In genomic region chr6:157089851-157090250, GRCh38 we compare ENCODE assay signal across 24 cellular contexts.
A peak's percentile ranks its signal among the peaks of the same experiment; 100 is the strongest.
DNase-seq lines count a peak whose midpoint lies in the region; ATAC-seq, FAIRE-seq and TF ChIP-seq lines count a peak whose summit lies in the region.
"Had no signal": no experiment of that assay in that cellular context is flagged by ENCODE, and none has a peak within 500 bp of the region (broad histone marks: within the 10 kb centered on the region; RNA-seq: fewer than 3 reads in every experiment).

No MANE protein-coding gene starts in this region.

- no TSS peak for BruUV-seq in Caco-2 (replicated peaks; lab: Mats Ljungman, UMichigan)
- BruUV-seq in IMR-90 (replicated peaks; lab: Mats Ljungman, UMichigan): no TSS peak
- no TSS peak for BruUV-seq in endothelial cell of umbilical vein (replicated peaks; lab: Mats Ljungman, UMichigan)

- H3K14ac ChIP-seq in IMR-90 (replicated peaks; ENCODE audit: low read depth, low read length): no peak overlapping the region

- H2AK5ac ChIP-seq in IMR-90 (ENCODE audit: low read depth, low read length) (no peak overlapping the region; the same call in 1 of the 2 replicates), mesendoderm (ENCODE audit: low read length) (no peak overlapping the region)

- H3K27me3 ChIP-seq in Caco-2 (replicated peaks; ENCODE audit: control insufficient read depth, insufficient read depth, low read length) (no peaks in the 10 kb centered on the region), IMR-90 (ENCODE audit: control insufficient read depth, insufficient read depth, low read length) (no peaks in the 10 kb centered on the region), endothelial cell of umbilical vein (ENCODE audit: control insufficient read depth in 2 of 2, insufficient read depth in 2 of 2, low read length in 2 of 2) (no peaks in the 10 kb centered on the region), mesendoderm (ENCODE audit: insufficient read depth, low read length, poor library complexity) (no peaks in the 10 kb centered on the region)
- H3K27me3 ChIP-seq: gastrocnemius medialis, MG63, tibial nerve had no signal

- H4K5ac ChIP-seq in IMR-90 (ENCODE audit: low read depth, low read length): no peak overlapping the region
- H4K5ac ChIP-seq in mesendoderm (ENCODE audit: low read length): no peak overlapping the region

- H4K20me1 ChIP-seq in IMR-90 (ENCODE audit: insufficient read depth, low read length) (no peaks in the 10 kb centered on the region; the same call in 1 of the 2 replicates), endothelial cell of umbilical vein (replicated peaks; ENCODE audit: control insufficient read depth, extremely low read depth, insufficient read depth, low read length) (no peaks in the 10 kb centered on the region)

- no peak for TF ChIP-seq RAD21 in IMR-90 (IDR thresholded peaks at IDR 0.05; ENCODE audit: low read length)

- H3K56ac ChIP-seq in IMR-90 (ENCODE audit: extremely low read depth, insufficient read depth, low read length) (no peak overlapping the region), mesendoderm (ENCODE audit: low read length) (peak overlapping the region; percentile 50)

- no peaks in the 10 kb centered on the region for H3K9me3 ChIP-seq in Caco-2
- H3K9me3 ChIP-seq in IMR-90 (ENCODE audit: control insufficient read depth, insufficient read depth, low read length): no peaks in the 10 kb centered on the region
- no peaks in the 10 kb centered on the region for H3K9me3 ChIP-seq in endothelial cell of umbilical vein (replicated peaks; ENCODE audit: control insufficient read depth, insufficient read depth, low read length)
- H3K9me3 ChIP-seq: gastrocnemius medialis, MG63, tibial nerve had no signal

- DNase-seq in Caco-2: no peak
- no peak for DNase-seq in IMR-90
- DNase-seq in endothelial cell of umbilical vein (ENCODE audit: low read depth, low spot score): no peak
- DNase-seq in mesendoderm: peak; percentile 84
- no peak for DNase-seq in HuH-7.5 (ENCODE audit: low spot score)
- no peak for DNase-seq in GM20000 (ENCODE audit: low spot score)
- DNase-seq in NCI-H2081 (lab: John Stamatoyannopoulos, UW): no peak
- DNase-seq: activated CD4-positive, alpha-beta T cell treated with anti-CD3 and anti-CD28 coated beads for 48 hours; activated CD8-positive, alpha-beta memory T cell treated with anti-CD3 and anti-CD28 coated beads, Interleukin-2, amount 10 ng/mL, durations not matched to agents 7 days and 5 days; DMS 273 treated with DMSO at 0.1 percent for 48 hours; gastrocnemius medialis; MG63; NCI-H1436; NCI-H2171; NCI-H526 treated with DMSO at 0.1 percent for 48 hours; SHP77; stimulated activated CD4-positive, alpha-beta T cell treated with anti-CD3 and anti-CD28 coated beads, Interleukin-4, amount 100 ng/mL, for 1 hour; T-cell had no signal

- intact Hi-C loops in Caco-2 (cut with micrococcal nuclease; ENCODE audit: unreplicated experiment): no loop called here
- intact Hi-C loops in IMR-90 (cut with micrococcal nuclease): loop anchor here (5.0 kb wide), 1 partner anchor 43 kb away; no protein-coding TSS in a partner anchor
- intact Hi-C loops in endothelial cell of umbilical vein (cut with micrococcal nuclease): loop anchor here (1.0 to 5.0 kb wide), 6 partner anchors 10 to 308 kb away; no protein-coding TSS in a partner anchor

- FAIRE-seq in endothelial cell of umbilical vein (lab: Jason Lieb, UNC): no peak

- H2BK20ac ChIP-seq in IMR-90 (ENCODE audit: low read depth, low read length): no peak overlapping the region

- H3K4me3 ChIP-seq in Caco-2 (ENCODE audit: low read depth, low read length) (no peak overlapping the region), IMR-90 (ENCODE audit: insufficient read depth, low read depth, low read length) (no peak overlapping the region), endothelial cell of umbilical vein (replicated peaks in 1 of 3; ENCODE audit: insufficient read depth in 1 of 3, low read depth in 1 of 3, low read length in 3 of 3) (no peak overlapping the region), mesendoderm (ENCODE audit: low read length) (no peak overlapping the region)
- H3K4me3 ChIP-seq: gastrocnemius medialis, MG63, tibial nerve had no signal

- H3K27ac ChIP-seq in IMR-90 (ENCODE audit: insufficient read depth, low read length) (no peak overlapping the region), endothelial cell of umbilical vein (ENCODE audit: insufficient read depth, low read depth, low read length) (peak overlapping the region; percentile 80), mesendoderm (ENCODE audit: low read depth, low read length) (peak overlapping the region; percentile 8)
- H3K27ac ChIP-seq: gastrocnemius medialis, tibial nerve had no signal

- H3K36me3 Mint-ChIP-seq in Caco-2 (ENCODE audit: insufficient read depth, unreplicated experiment): no peaks in the 10 kb centered on the region

- CTCF ChIA-PET in Caco-2 (lab: Charles Lee) (no interaction called here), IMR-90 (lab: Yijun Ruan, JAX) (interaction anchor here (1.2 kb wide), 1 partner anchor 44 kb away, joined by 4 read pairs; no protein-coding TSS in a partner anchor), endothelial cell of umbilical vein (lab: Charles Lee) (interaction anchor here (1.3 to 2.0 kb wide), 3 partner anchors 11 to 44 kb away, joined by 5 to 6 read pairs (median 6); no protein-coding TSS in a partner anchor)

- no peak overlapping the region for H3K4me2 ChIP-seq in IMR-90 (ENCODE audit: low read depth, low read length)
- no peak overlapping the region for H3K4me2 ChIP-seq in endothelial cell of umbilical vein (ENCODE audit: insufficient read depth, low read length)
- H3K4me2 ChIP-seq in mesendoderm (ENCODE audit: low read length): no peak overlapping the region

- H3K36me3 ChIP-seq in Caco-2 (ENCODE audit: control insufficient read depth, insufficient read depth, low read length) (no peaks in the 10 kb centered on the region), IMR-90 (ENCODE audit: control insufficient read depth, insufficient read depth, low read length) (peaks cover 7% of the 10 kb centered on the region), endothelial cell of umbilical vein (ENCODE audit: control insufficient read depth in 2 of 2, extremely low read depth in 1 of 2, insufficient read depth in 2 of 2, low read length in 2 of 2) (peaks cover 0 to 4% of the 10 kb centered on the region in 2 experiments), mesendoderm (ENCODE audit: control insufficient read depth, insufficient read depth, low read length) (no peaks in the 10 kb centered on the region)

- no peak overlapping the region for H2BK15ac ChIP-seq in IMR-90 (ENCODE audit: low read depth, low read length)
- H2BK15ac ChIP-seq in mesendoderm (replicated peaks; ENCODE audit: low read depth): no peak overlapping the region

- POLR2A ChIA-PET in Caco-2 (lab: Charles Lee) (no interaction called here), IMR-90 (lab: Charles Lee; ENCODE audit: unreplicated experiment) (no interaction called here), endothelial cell of umbilical vein (lab: Charles Lee) (no interaction called here)

- in situ Hi-C loops in IMR-90 (cut with MboI; ENCODE audit: low sequenced_read_pairs): no loop called here

- no peak for TF ChIP-seq POLR2A in IMR-90 (IDR thresholded peaks at IDR 0.05; ENCODE audit: low read depth, low read length)
- no peak for TF ChIP-seq POLR2A in endothelial cell of umbilical vein (IDR thresholded peaks at IDR 0.05; ENCODE audit: low read depth, low read length)

- no peak overlapping the region for H3K23ac ChIP-seq in IMR-90 (ENCODE audit: low read depth, low read length)
- no peak overlapping the region for H3K23ac ChIP-seq in mesendoderm (ENCODE audit: low read length)

- dilution Hi-C loops in IMR-90 (cut with HindIII; ENCODE audit: low sequenced_read_pairs, unreplicated experiment): no loop called here
- dilution Hi-C loops in endothelial cell of umbilical vein (cut with MboI; ENCODE audit: extremely low pct_ligation_motif_present, low sequenced_read_pairs): no loop called here

- H2AK9ac ChIP-seq in IMR-90 (replicated peaks; ENCODE audit: low read depth, low read length, poor library complexity): no peak overlapping the region

- H3K79me1 ChIP-seq in IMR-90 (ENCODE audit: low read depth in 1 of 2, low read length in 2 of 2): peaks cover 32 to 55% of the 10 kb centered on the region in 2 experiments
- H3K79me1 ChIP-seq in mesendoderm (ENCODE audit: low read length): peaks cover 2% of the 10 kb centered on the region

- TF ChIP-seq CTCF in Caco-2 (IDR thresholded peaks at IDR 0.05; ENCODE audit: insufficient read depth in 1 of 2, low read depth in 1 of 2, low read length in 1 of 2, severe bottlenecking in 1 of 2, unreplicated experiment in 1 of 2): no peak
- no peak for TF ChIP-seq CTCF in IMR-90 (conservative IDR thresholded peaks at IDR 0.05; ENCODE audit: low read depth, low read length)
- no peak for TF ChIP-seq CTCF in endothelial cell of umbilical vein (IDR thresholded peaks at IDR 0.05; ENCODE audit: extremely low read depth in 1 of 2, insufficient read depth in 1 of 2, low read depth in 1 of 2, low read length in 2 of 2)
- TF ChIP-seq CTCF in GM20000 (IDR thresholded peaks at IDR 0.05; ENCODE audit: extremely low read depth, missing control alignments): no peak

- no peak overlapping the region for H4K8ac ChIP-seq in IMR-90 (ENCODE audit: low read depth in 2 of 2, low read length in 2 of 2)
- no peak overlapping the region for H4K8ac ChIP-seq in mesendoderm (ENCODE audit: low read depth, low read length)

- no peak overlapping the region for H4K91ac ChIP-seq in IMR-90 (ENCODE audit: insufficient read depth, low read depth, low read length)

- peaks cover 19% of the 10 kb centered on the region for H3K4me1 Mint-ChIP-seq in Caco-2 (ENCODE audit: low read depth, unreplicated experiment)

- H3K4me3 Mint-ChIP-seq in Caco-2 (ENCODE audit: unreplicated experiment): no peak overlapping the region
- H3K4me3 Mint-ChIP-seq: activated CD8-positive, alpha-beta memory T cell treated with anti-CD3 and anti-CD28 coated beads, Interleukin-2, amount 10 ng/mL, durations not matched to agents 7 days and 5 days; CD14-positive monocyte; stimulated activated naive CD8-positive, alpha-beta T cell treated with anti-CD3 and anti-CD28 coated beads, Interleukin-15, Interleukin-2, amounts not matched to agents 100 ng/mL and 50 ng/mL, for 24 hours; T-cell had no signal

- no peaks in the 10 kb centered on the region for H3K27me3 Mint-ChIP-seq in Caco-2 (ENCODE audit: insufficient read depth, unreplicated experiment)
- H3K27me3 Mint-ChIP-seq: activated CD8-positive, alpha-beta memory T cell treated with anti-CD3 and anti-CD28 coated beads, Interleukin-2, amount 10 ng/mL, durations not matched to agents 7 days and 5 days; stimulated activated naive CD8-positive, alpha-beta T cell treated with anti-CD3 and anti-CD28 coated beads, Interleukin-15, Interleukin-2, amounts not matched to agents 100 ng/mL and 50 ng/mL, for 24 hours; T-cell had no signal

- WGBS in IMR-90 (ENCODE audit: extremely low coverage in 2 of 2, insufficient read length in 1 of 2), 2 experiments: 67% methylated on average over 3 of the region's 9 CpGs; no CpG with 5 or more reads in 1 of the 2 experiments
- no CpG with 5 or more reads among the region's 9 CpGs for WGBS in mesendoderm (ENCODE audit: extremely low coverage, insufficient coverage, low lambda C conversion rate)

- H2AFZ ChIP-seq in IMR-90 (replicated peaks; ENCODE audit: low read length, poor library complexity) (no peak overlapping the region), endothelial cell of umbilical vein (ENCODE audit: low read depth, low read length) (no peak overlapping the region)

- H3K9me1 ChIP-seq in IMR-90 (ENCODE audit: insufficient read depth, low read length): peaks cover 25% of the 10 kb centered on the region
- H3K9me1 ChIP-seq in endothelial cell of umbilical vein (replicated peaks; ENCODE audit: control insufficient read depth, extremely low read depth, insufficient read depth, low read length): no peaks in the 10 kb centered on the region

- peak overlapping the region; percentile 77 for H3K27ac Mint-ChIP-seq in Caco-2 (ENCODE audit: unreplicated experiment)
- H3K27ac Mint-ChIP-seq: activated CD8-positive, alpha-beta memory T cell treated with anti-CD3 and anti-CD28 coated beads, Interleukin-2, amount 10 ng/mL, durations not matched to agents 7 days and 5 days; activated T-helper 2 cell treated with anti-CD3 and anti-CD28 coated beads, Interferon-gamma antibody, Interleukin-2, Interleukin-4, amounts not matched to agents 10 μg/mL and 5 μg/mL and 100 μg/mL, durations not matched to agents 14 hours and 24 hours and 36 hours; stimulated activated naive CD8-positive, alpha-beta T cell treated with anti-CD3 and anti-CD28 coated beads, Interleukin-15, Interleukin-2, amounts not matched to agents 100 ng/mL and 50 ng/mL, for 24 hours; T-cell had no signal

- no peaks in the 10 kb centered on the region for H3K9me3 Mint-ChIP-seq in Caco-2 (ENCODE audit: unreplicated experiment)
- H3K9me3 Mint-ChIP-seq: activated T-helper 2 cell treated with anti-CD3 and anti-CD28 coated beads, Interferon-gamma antibody, Interleukin-2, Interleukin-4, amounts not matched to agents 10 μg/mL and 5 μg/mL and 100 μg/mL, durations not matched to agents 14 hours and 24 hours and 36 hours; CD14-positive monocyte; stimulated activated naive CD8-positive, alpha-beta T cell treated with anti-CD3 and anti-CD28 coated beads, Interleukin-15, Interleukin-2, amounts not matched to agents 100 ng/mL and 50 ng/mL, for 24 hours; T-cell had no signal

- H3K4me1 ChIP-seq in Caco-2 (0 out of 2 replicates have a peak, but pooled peaks cover 3% of the 10 kb centered on the region), IMR-90 (ENCODE audit: control insufficient read depth, insufficient read depth, low read length) (peaks cover 5% of the 10 kb centered on the region), endothelial cell of umbilical vein (ENCODE audit: control insufficient read depth, extremely low read depth, insufficient read depth, low read length) (peaks cover 55% of the 10 kb centered on the region), mesendoderm (ENCODE audit: control insufficient read depth, low read depth, low read length) (peaks cover 16% of the 10 kb centered on the region)

- no peak overlapping the region for H3K4ac ChIP-seq in IMR-90 (ENCODE audit: low read depth, low read length)
- H3K4ac ChIP-seq in mesendoderm (ENCODE audit: low read depth, low read length): no peak overlapping the region

- H2BK120ac ChIP-seq in IMR-90 (ENCODE audit: low read depth, low read length) (no peak overlapping the region), mesendoderm (ENCODE audit: low read depth, low read length) (no peak overlapping the region)

- H3K18ac ChIP-seq in IMR-90 (ENCODE audit: low read depth, low read length) (no peak overlapping the region), mesendoderm (ENCODE audit: low read length) (no peak overlapping the region)

- H2BK5ac ChIP-seq in IMR-90 (ENCODE audit: low read depth, low read length, poor library complexity, severe bottlenecking) (no peak overlapping the region), mesendoderm (ENCODE audit: low read length) (no peak overlapping the region)

- H3K9ac ChIP-seq in IMR-90 (ENCODE audit: low read depth, low read length) (no peak overlapping the region), endothelial cell of umbilical vein (replicated peaks; ENCODE audit: extremely low read depth, insufficient read depth, low read length) (peak overlapping the region; percentile 56), mesendoderm (ENCODE audit: low read length) (no peak overlapping the region)

- peak; percentile 27 for ATAC-seq in IMR-90 (ENCODE audit: low read depth)
- ATAC-seq in GM21723 (IDR thresholded peaks at IDR 0.05; ENCODE audit: unreplicated experiment): no peak
- ATAC-seq: activated CD8-positive, alpha-beta memory T cell treated with anti-CD3 and anti-CD28 coated beads, Interleukin-2, amount 10 ng/mL, durations not matched to agents 7 days and 5 days; gastrocnemius medialis; HCT116; T-cell had no signal

- peaks cover 2% of the 10 kb centered on the region for H3K79me2 ChIP-seq in endothelial cell of umbilical vein (ENCODE audit: control insufficient read depth, insufficient read depth, low read length)
- no peaks in the 10 kb centered on the region for H3K79me2 ChIP-seq in mesendoderm (ENCODE audit: control insufficient read depth, insufficient read depth, low read length)
